Comparison of ENCODE assay signal across 1 cellular context in the genomic region with DNA sequence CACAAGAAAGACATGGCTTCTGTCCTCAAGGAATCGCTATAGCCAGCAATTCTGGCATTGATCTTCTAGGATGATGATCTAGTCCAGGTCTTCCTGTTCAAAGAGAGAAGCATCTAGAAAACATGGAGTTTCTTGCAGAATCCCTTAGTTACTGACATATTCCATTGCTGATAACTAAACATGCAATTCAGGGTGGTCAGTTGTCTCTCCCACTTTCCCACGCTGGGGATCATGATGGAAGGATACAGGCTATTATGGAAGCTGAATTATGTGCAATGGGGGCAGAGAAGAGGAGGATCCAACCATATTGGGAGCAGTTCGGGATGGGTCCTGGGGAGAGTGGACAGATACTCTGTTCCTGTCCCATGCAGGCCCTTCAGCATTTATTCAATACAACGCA.
TF ChIP-seq lines count a peak whose summit lies in the region.

No MANE protein-coding gene starts in this region.

TF ChIP-seq in HepG2, 621 proteins besides CTCF, POLR2A, EP300 and RAD21 (continued from another document):
- TF ChIP-seq WIZ (CRISPR knock-in tag; IDR thresholded peaks at IDR 0.05) = no peak
- TF ChIP-seq MBD4 (IDR thresholded peaks at IDR 0.05; ENCODE audit: borderline replicate concordance, low read length) = no peak
- TF ChIP-seq U2AF1 (optimal IDR thresholded peaks at IDR 0.05; ENCODE audit: low read depth, low read length) = no peak
